In the genomic region with DNA sequence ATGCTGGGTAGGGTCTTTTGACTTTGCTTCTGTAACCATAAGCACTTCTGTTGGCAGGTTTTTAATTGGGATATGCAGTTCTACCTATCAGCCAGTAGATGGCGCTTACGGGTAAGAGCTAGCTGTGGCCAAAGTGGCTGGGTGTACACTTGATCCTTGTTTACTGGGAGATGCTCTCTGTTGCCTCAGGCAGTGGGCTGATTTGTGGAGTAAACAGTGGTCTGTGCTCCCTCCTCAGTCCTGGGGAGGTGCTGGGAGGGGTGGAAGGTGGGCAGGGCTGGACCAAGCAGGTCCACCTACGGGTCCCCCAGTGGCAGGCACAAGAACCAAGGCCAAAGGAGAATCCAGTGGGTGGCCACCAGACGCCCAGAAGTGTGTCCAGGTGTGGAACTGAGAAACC, we compare ENCODE assay signal across 10 cellular contexts. TPM values are rescaled to one million over a fixed set of nuclear protein-coding genes. Genes with fewer than 3 reads are reported as not detected.
DNase-seq lines count a peak whose midpoint lies in the region; ATAC-seq, FAIRE-seq and TF ChIP-seq lines count a peak whose summit lies in the region.
"Had no signal": no experiment of that assay in that cellular context is flagged by ENCODE, and none has a peak within 500 bp of the region (broad histone marks: within the 10 kb centered on the region; RNA-seq: fewer than 3 reads in every experiment).

No MANE protein-coding gene starts in this region.

- no peak overlapping the region for H2AFZ ChIP-seq in HepG2 (ENCODE audit: low read length)

- H3K4me1 ChIP-seq in body of pancreas (no peaks in the 10 kb centered on the region), HepG2 (ENCODE audit: insufficient read depth, low read length) (no peaks in the 10 kb centered on the region; the same call in 1 of the 2 replicates)
- H3K4me1 ChIP-seq: pancreas had no signal

- TF ChIP-seq RAD21 in HepG2 (CRISPR knock-in tag; IDR thresholded peaks at IDR 0.05): 0 out of 2 replicates have a peak, but pooled peaks have one; percentile 17

- H3K27ac ChIP-seq in body of pancreas (no peak overlapping the region), HepG2 (ENCODE audit: extremely low read length, insufficient read depth, low read length) (no peak overlapping the region)
- H3K27ac ChIP-seq: pancreas, SK-N-MC had no signal

- BruUV-seq in HepG2 (replicated peaks; lab: Mats Ljungman, UMichigan): no TSS peak

- peaks cover 10% of the 10 kb centered on the region; the same call in 1 of the 2 replicates for H4K20me1 ChIP-seq in HepG2 (ENCODE audit: insufficient read depth, low read length)

- TF ChIP-seq EP300 in HepG2 (IDR thresholded peaks at IDR 0.05; ENCODE audit: low read depth in 2 of 2, low read length in 2 of 2) (no peak), HepG2 (CRISPR knock-in tag; IDR thresholded peaks at IDR 0.05; ENCODE audit: borderline replicate concordance) (no peak)

- H3K4me3 ChIP-seq in body of pancreas (no peak overlapping the region), HepG2 (replicated peaks in 1 of 3; ENCODE audit: insufficient read depth in 1 of 3, low read depth in 2 of 3, low read length in 3 of 3) (no peak overlapping the region)
- H3K4me3 ChIP-seq: pancreas, SK-N-MC had no signal

- CTCF ChIA-PET in HepG2 (lab: Yijun Ruan, JAX; ENCODE audit: low intra/inter-chr PET ratio, low total read pairs): interaction anchor here (2.2 kb wide), 1 partner anchor 234 kb away, joined by 19 read pairs; no protein-coding TSS in a partner anchor

- 53 to 57% methylated on average over 4 of the region's 4 CpGs for WGBS in body of pancreas, 2 donors
- WGBS in HepG2 (ENCODE audit: low lambda C conversion rate): 0% methylated on average over 2 of the region's 4 CpGs

- TF ChIP-seq POLR2A in body of pancreas (IDR thresholded peaks at IDR 0.05) (no peak), HepG2 (IDR thresholded peaks at IDR 0.05; ENCODE audit: insufficient read depth in 1 of 2, low read depth in 2 of 2, low read length in 2 of 2) (no peak)

- ATAC-seq in GM19351 (IDR thresholded peaks at IDR 0.05; ENCODE audit: unreplicated experiment) (peak; percentile 72), body of pancreas (peak; percentile 40), HepG2 (peak; percentile 66)

- peaks cover 0 to 18% (median 0%) of the 10 kb centered on the region in 3 donors for H3K9me3 ChIP-seq in body of pancreas
- H3K9me3 ChIP-seq in HepG2 (ENCODE audit: low read length): peaks cover 36% of the 10 kb centered on the region
- H3K9me3 ChIP-seq: pancreas had no signal

- H3K27me3 ChIP-seq in body of pancreas: no peaks in the 10 kb centered on the region
- H3K27me3 ChIP-seq in HepG2 (ENCODE audit: control insufficient read depth in 1 of 2, insufficient read depth in 2 of 2, low read length in 2 of 2): no peaks in the 10 kb centered on the region
- H3K27me3 ChIP-seq: pancreas had no signal

- in situ Hi-C loops in HepG2 (cut with HindIII; ENCODE audit: extremely low pct_ligation_motif_present, low pct_unique_long_range_greater_than_20kb): loop anchor here (5.0 to 25.0 kb wide), 2 partner anchors 234 to 594 kb away; a partner anchor contains a TSS

- peak in 6 of 7 experiments; percentile 27 to 48 (median 38) for TF ChIP-seq CTCF in body of pancreas (IDR thresholded peaks at IDR 0.05)
- TF ChIP-seq CTCF in HepG2 (CRISPR knock-in tag; IDR thresholded peaks at IDR 0.05): peak; percentile 82

- POLR2A ChIA-PET in HepG2 (lab: Yijun Ruan, JAX): no interaction called here

- intact Hi-C loops in body of pancreas (cut with DNase I) (no loop called here), HepG2 (cut with micrococcal nuclease; ENCODE audit: unreplicated experiment) (loop anchor here (2.0 kb wide), 1 partner anchor 234 kb away; no protein-coding TSS in a partner anchor)

- H3K79me2 ChIP-seq in HepG2 (ENCODE audit: insufficient read depth, low read length): peaks cover 47% of the 10 kb centered on the region

- DNase-seq in CMK (ENCODE audit: low read depth) (peak; percentile 39), NCI-H748 treated with DMSO at 0.1 percent for 48 hours (lab: John Stamatoyannopoulos, UW) (peak; percentile 13), body of pancreas (no peak), HepG2 (ENCODE audit: low spot score) (peak; percentile 20), NCI-H510A treated with DMSO at 0.1 percent for 48 hours (lab: John Stamatoyannopoulos, UW) (no peak), epidermal melanocyte (ENCODE audit: insufficient read length, low spot score) (no peak), NCI-H345 (lab: John Stamatoyannopoulos, UW) (no peak)

- peak; percentile 68 for FAIRE-seq in HepG2 (lab: Jason Lieb, UNC)
- FAIRE-seq: pancreas had no signal

- H3K36me3 ChIP-seq in body of pancreas (replicated peaks in 1 of 2; ENCODE audit: insufficient read depth in 1 of 2, low read depth in 2 of 2): no peaks in the 10 kb centered on the region
- H3K36me3 ChIP-seq in HepG2 (replicated peaks in 1 of 2; ENCODE audit: control insufficient read depth in 1 of 2, insufficient read depth in 2 of 2, low read length in 2 of 2): peaks cover 3 to 5% of the 10 kb centered on the region in 2 experiments; a peak in 3 of 5 replicates
- H3K36me3 ChIP-seq: pancreas had no signal

- no peak overlapping the region for H3K4me2 ChIP-seq in HepG2 (ENCODE audit: low read depth, low read length)

- no peak overlapping the region for H3K9ac ChIP-seq in HepG2 (ENCODE audit: insufficient read depth, low read depth, low read length)

TF ChIP-seq in HepG2, 621 proteins besides CTCF, POLR2A, EP300 and RAD21 (continues in another document):
- TF ChIP-seq, protein P1, sequence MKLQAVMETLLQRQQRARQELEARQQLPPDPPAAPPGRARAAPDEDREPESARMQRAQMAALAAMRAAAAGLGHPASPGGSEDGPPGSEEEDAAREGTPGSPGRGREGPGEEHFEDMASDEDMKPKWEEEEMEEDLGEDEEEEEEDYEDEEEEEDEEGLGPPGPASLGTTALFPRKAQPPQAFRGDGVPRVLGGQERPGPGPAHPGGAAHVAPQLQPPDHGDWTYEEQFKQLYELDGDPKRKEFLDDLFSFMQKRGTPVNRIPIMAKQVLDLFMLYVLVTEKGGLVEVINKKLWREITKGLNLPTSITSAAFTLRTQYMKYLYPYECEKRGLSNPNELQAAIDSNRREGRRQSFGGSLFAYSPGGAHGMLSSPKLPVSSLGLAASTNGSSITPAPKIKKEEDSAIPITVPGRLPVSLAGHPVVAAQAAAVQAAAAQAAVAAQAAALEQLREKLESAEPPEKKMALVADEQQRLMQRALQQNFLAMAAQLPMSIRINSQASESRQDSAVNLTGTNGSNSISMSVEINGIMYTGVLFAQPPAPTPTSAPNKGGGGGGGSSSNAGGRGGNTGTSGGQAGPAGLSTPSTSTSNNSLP (IDR thresholded peaks at IDR 0.05; ENCODE audit: low read depth, low read length): peak; percentile 49; the same call in 1 of the 2 replicates
- TF ChIP-seq ZNF883 (CRISPR knock-in tag; IDR thresholded peaks at IDR 0.05; ENCODE audit: not compliant biosample characterization) (no peak), FOXA1 (IDR thresholded peaks at IDR 0.05) (no peak), FOXA1 (CRISPR knock-in tag; IDR thresholded peaks at IDR 0.05) (peak; percentile 24; the same call in 1 of the 2 replicates), FOXP1 (IDR thresholded peaks at IDR 0.05) (no peak), FOXP1 (CRISPR knock-in tag; IDR thresholded peaks at IDR 0.05) (0 out of 2 replicates have a peak, but pooled peaks have one; percentile 28), STAG1 (CRISPR knock-in tag; IDR thresholded peaks at IDR 0.05) (peak; percentile 68)

RNA-seq across cellular contexts. Expression of a gene that starts 43.4 kb away (rescaled TPM):
- total RNA-seq in body of pancreas: 10 to 100 TPM in 1 of 2 donors, 1 to 10 TPM in 1; 9.1 to 10.9 TPM
- 36.0 and 58.5 TPM in 2 replicates for total RNA-seq in HepG2 (2016; rRNA removed; fragmentation: Illumina TruSeq; extraction: Trizol)
- 6.8 and 7.6 TPM in 2 replicates for total RNA-seq in HepG2 (2016; cell fraction: cytosol; rRNA removed; fragmentation: Illumina TruSeq; extraction: Trizol; ENCODE audit: low read depth)
- total RNA-seq in HepG2 (2016; cell fraction: insoluble cytoplasmic fraction; rRNA removed; fragmentation: Illumina TruSeq; extraction: Trizol): 35.5 and 53.0 TPM in 2 replicates
- total RNA-seq in HepG2 (2016; cell fraction: membrane; rRNA removed; fragmentation: Illumina TruSeq; extraction: Trizol): 22.3 and 27.2 TPM in 2 replicates
- total RNA-seq in HepG2 (2016; cell fraction: nucleus; rRNA removed; fragmentation: Illumina TruSeq; extraction: Trizol): 42.6 and 46.4 TPM in 2 replicates
- polyA plus RNA-seq in HepG2 (2011; rRNA removed): 14.4 and 15.6 TPM in 2 replicates
- polyA plus RNA-seq in HepG2 (2011; cell fraction: cytosol; rRNA removed): 4.4 and 7.3 TPM in 2 replicates
- polyA plus RNA-seq in HepG2 (2011; cell fraction: nucleus; rRNA removed): 20.7 and 26.9 TPM in 2 replicates
- polyA plus RNA-seq in HepG2 (2012): 15.1 and 24.2 TPM in 2 replicates
- 2.5 and 3.0 TPM in 2 replicates for polyA plus RNA-seq in HepG2 (2016; cell fraction: cytosol; fragmentation: Illumina TruSeq; extraction: Trizol; ENCODE audit: low read depth)
- 23.3 and 24.9 TPM in 2 replicates for polyA plus RNA-seq in HepG2 (2016; cell fraction: insoluble cytoplasmic fraction; fragmentation: Illumina TruSeq; extraction: Trizol; ENCODE audit: low read depth)
- 6.2 and 6.7 TPM in 2 replicates for polyA plus RNA-seq in HepG2 (2016; cell fraction: membrane; fragmentation: Illumina TruSeq; extraction: Trizol; ENCODE audit: low read depth)
- polyA plus RNA-seq in HepG2 (2016; cell fraction: nucleus; fragmentation: Illumina TruSeq; extraction: Trizol; ENCODE audit: insufficient read depth, low read depth): 36.6 and 47.8 TPM in 2 replicates
- polyA minus RNA-seq in HepG2 (2011; rRNA and poly(A)+ RNA removed; ENCODE audit: low replicate concordance): 12.8 and 14.0 TPM in 2 replicates
- 29.6 and 36.9 TPM in 2 replicates for polyA minus RNA-seq in HepG2 (2011; cell fraction: cytosol; rRNA and poly(A)+ RNA removed)
- 138 and 149 TPM in 2 replicates for polyA minus RNA-seq in HepG2 (2011; cell fraction: nucleus; rRNA and poly(A)+ RNA removed)

Comparison
In these comparisons a context has a peak if more than half of its experiments do, and no peak if none do; other contexts are left out.
1. DNase-seq: peak in CMK (single experiment), NCI-H748 treated with DMSO at 0.1 percent for 48 hours (single experiment) and HepG2 (single experiment); none in body of pancreas (0 of 4), NCI-H510A treated with DMSO at 0.1 percent for 48 hours (single experiment), epidermal melanocyte (single experiment) and NCI-H345 (single experiment).
2. Peak in every context shown above with its lines, with median percentiles within 50 percentile points of each other: ATAC-seq.